Comparison of ENCODE assay signal across 8 cellular contexts in genomic region chr20:35883778-35884540, GRCh38.
DNase-seq lines count a peak whose midpoint lies in the region; ATAC-seq and TF ChIP-seq lines count a peak whose summit lies in the region.

No MANE protein-coding gene starts in this region.

- H3K9ac ChIP-seq in neural progenitor cell = no peak overlapping the region

- CTCF ChIA-PET in CD8-positive, alpha-beta memory T cell (lab: Charles Lee) = interaction anchor here (0.6 to 2.1 kb wide), 7 partner anchors 9 to 420 kb away, joined by 3 to 8 read pairs (median 8); partner anchors contain the start of gene RBM39

- H3K4me2 ChIP-seq in neural progenitor cell = no peak overlapping the region

- H2AFZ ChIP-seq in neural progenitor cell (replicated peaks) = no peak overlapping the region

- no peak overlapping the region for H3K4me3 ChIP-seq in CD8-positive, alpha-beta memory T cell (ENCODE audit: low read length)
- peak overlapping the region; percentile 33 for H3K4me3 ChIP-seq in fibroblast of pulmonary artery (replicated peaks; ENCODE audit: low read depth, low read length)
- H3K4me3 ChIP-seq in neural progenitor cell = no peak overlapping the region

- H3K4me1 Mint-ChIP-seq in CD8-positive, alpha-beta memory T cell = peaks cover 14 to 21% (median 15%) of the 10 kb centered on the region in 3 donors
- peaks cover 5% of the 10 kb centered on the region for H3K4me1 Mint-ChIP-seq in activated T-helper 17 cell treated with anti-CD3 and anti-CD28 coated beads, Interleukin-2, amount 50 U/mL, for 72 hours
- H3K4me1 Mint-ChIP-seq in neural progenitor cell = peaks cover 7% of the 10 kb centered on the region
- H3K4me1 Mint-ChIP-seq in stimulated activated naive CD8-positive, alpha-beta T cell treated with anti-CD3 and anti-CD28 coated beads, Interleukin-15, amount 100 ng/mL, for 72 hours = peaks cover 16% of the 10 kb centered on the region

- peak overlapping the region in 5 of 8 donors; percentile 7 to 87 (median 48) for H3K27ac Mint-ChIP-seq in CD8-positive, alpha-beta memory T cell
- H3K27ac Mint-ChIP-seq in activated T-helper 17 cell treated with anti-CD3 and anti-CD28 coated beads, Interleukin-2, amount 50 U/mL, for 72 hours = peak overlapping the region; percentile 36
- H3K27ac Mint-ChIP-seq in neural progenitor cell = no peak overlapping the region
- H3K27ac Mint-ChIP-seq in stimulated activated naive CD8-positive, alpha-beta T cell treated with anti-CD3 and anti-CD28 coated beads, Interleukin-15, amount 100 ng/mL, for 72 hours = peak overlapping the region; percentile 5 to 61

- H3K36me3 Mint-ChIP-seq in CD8-positive, alpha-beta memory T cell = peaks cover 0 to 36% (median 4%) of the 10 kb centered on the region in 3 donors
- H3K36me3 Mint-ChIP-seq in activated T-helper 17 cell treated with anti-CD3 and anti-CD28 coated beads, Interleukin-2, amount 50 U/mL, for 72 hours (ENCODE audit: low read depth) = peaks cover 37% of the 10 kb centered on the region
- H3K36me3 Mint-ChIP-seq in neural progenitor cell = peaks cover 5% of the 10 kb centered on the region

- POLR2A ChIA-PET in CD8-positive, alpha-beta memory T cell (lab: Charles Lee) = interaction anchor here (0.6 kb wide), 1 partner anchor 103 kb away, joined by 3 read pairs; no protein-coding TSS in a partner anchor

- no peaks in the 10 kb centered on the region for H3K27me3 ChIP-seq in CD8-positive, alpha-beta memory T cell (ENCODE audit: insufficient read depth, low read length, poor library complexity, severe bottlenecking)
- H3K27me3 ChIP-seq in neural progenitor cell = no peaks in the 10 kb centered on the region

- no peaks in the 10 kb centered on the region for H3K36me3 ChIP-seq in CD8-positive, alpha-beta memory T cell (ENCODE audit: insufficient read depth, low read length)
- no peaks in the 10 kb centered on the region for H3K36me3 ChIP-seq in neural progenitor cell

- peak; percentile 20 to 69 (median 44) for DNase-seq in CD8-positive, alpha-beta memory T cell
- DNase-seq in HS-5 (ENCODE audit: low read depth) (peak; percentile 100), RKO (ENCODE audit: low spot score) (peak; percentile 100), fibroblast of pulmonary artery (ENCODE audit: low read depth) (peak; percentile 100), neural progenitor cell (ENCODE audit: low spot score) (peak; percentile 76)
- DNase-seq in stimulated activated naive CD8-positive, alpha-beta T cell treated with anti-CD3 and anti-CD28 coated beads, Interleukin-15, amount 100 ng/mL, for 72 hours = peak; percentile 51 to 61

- no peak overlapping the region for H3K4me3 Mint-ChIP-seq in CD8-positive, alpha-beta memory T cell
- H3K4me3 Mint-ChIP-seq in activated T-helper 17 cell treated with anti-CD3 and anti-CD28 coated beads, Interleukin-2, amount 50 U/mL, for 72 hours = no peak overlapping the region
- no peak overlapping the region for H3K4me3 Mint-ChIP-seq in neural progenitor cell
- H3K4me3 Mint-ChIP-seq in stimulated activated naive CD8-positive, alpha-beta T cell treated with anti-CD3 and anti-CD28 coated beads, Interleukin-15, amount 100 ng/mL, for 72 hours = no peak overlapping the region

- peaks cover 4% of the 10 kb centered on the region for H3K4me1 ChIP-seq in CD8-positive, alpha-beta memory T cell (ENCODE audit: insufficient read depth, low read length)
- H3K4me1 ChIP-seq in neural progenitor cell = no peaks in the 10 kb centered on the region

- H4K20me1 ChIP-seq in neural progenitor cell (ENCODE audit: low read depth) = peaks cover 14% of the 10 kb centered on the region

- TF ChIP-seq CTCF in fibroblast of pulmonary artery (IDR thresholded peaks at IDR 0.05; ENCODE audit: low read length, missing control alignments) (peak; percentile 64), neural progenitor cell (IDR thresholded peaks at IDR 0.05) (peak; percentile 68)

- H3K9me3 Mint-ChIP-seq in CD8-positive, alpha-beta memory T cell = no peaks in the 10 kb centered on the region
- no peaks in the 10 kb centered on the region for H3K9me3 Mint-ChIP-seq in activated T-helper 17 cell treated with anti-CD3 and anti-CD28 coated beads, Interleukin-2, amount 50 U/mL, for 72 hours
- H3K9me3 Mint-ChIP-seq in neural progenitor cell = no peaks in the 10 kb centered on the region
- H3K9me3 Mint-ChIP-seq in stimulated activated naive CD8-positive, alpha-beta T cell treated with anti-CD3 and anti-CD28 coated beads, Interleukin-15, amount 100 ng/mL, for 72 hours = no peaks in the 10 kb centered on the region

- peaks cover 9% of the 10 kb centered on the region for H3F3A ChIP-seq in neural progenitor cell (ENCODE audit: low read depth)

- no peaks in the 10 kb centered on the region for H3K27me3 Mint-ChIP-seq in CD8-positive, alpha-beta memory T cell
- H3K27me3 Mint-ChIP-seq in activated T-helper 17 cell treated with anti-CD3 and anti-CD28 coated beads, Interleukin-2, amount 50 U/mL, for 72 hours = no peaks in the 10 kb centered on the region
- no peaks in the 10 kb centered on the region for H3K27me3 Mint-ChIP-seq in neural progenitor cell (ENCODE audit: insufficient read depth, low read depth)
- no peaks in the 10 kb centered on the region for H3K27me3 Mint-ChIP-seq in stimulated activated naive CD8-positive, alpha-beta T cell treated with anti-CD3 and anti-CD28 coated beads, Interleukin-15, amount 100 ng/mL, for 72 hours

- H3K79me2 ChIP-seq in neural progenitor cell (ENCODE audit: low read depth) = peaks cover 6% of the 10 kb centered on the region

- no peaks in the 10 kb centered on the region for H3K9me3 ChIP-seq in CD8-positive, alpha-beta memory T cell (ENCODE audit: low read length)
- no peaks in the 10 kb centered on the region for H3K9me3 ChIP-seq in neural progenitor cell (ENCODE audit: low read depth)

- ATAC-seq in activated T-helper 17 cell treated with anti-CD3 and anti-CD28 coated beads, Interleukin-2, amount 50 U/mL, for 72 hours (replicated peaks) = peak; percentile 82
- peak; percentile 98 for ATAC-seq in stimulated activated naive CD8-positive, alpha-beta T cell treated with anti-CD3 and anti-CD28 coated beads, Interleukin-15, amount 100 ng/mL, for 72 hours
- ATAC-seq in GM21367 (IDR thresholded peaks at IDR 0.05; ENCODE audit: unreplicated experiment) = no peak

- no peak overlapping the region for H3K27ac ChIP-seq in CD8-positive, alpha-beta memory T cell (ENCODE audit: low read depth, low read length)
- H3K27ac ChIP-seq in neural progenitor cell = no peak overlapping the region

Comparison
In these comparisons a context has a peak if more than half of its experiments do, and no peak if none do; other contexts are left out.
1. DNase-seq: peak in every context shown above with its lines; median percentile 100 in HS-5; 100 in RKO; 100 in fibroblast of pulmonary artery; 76 in neural progenitor cell; 56 in stimulated activated naive CD8-positive, alpha-beta T cell treated with anti-CD3 and anti-CD28 coated beads, Interleukin-15, amount 100 ng/mL, for 72 hours; 44 in CD8-positive, alpha-beta memory T cell.